27 cellular contexts compared by ENCODE assay signal in the genomic region with DNA sequence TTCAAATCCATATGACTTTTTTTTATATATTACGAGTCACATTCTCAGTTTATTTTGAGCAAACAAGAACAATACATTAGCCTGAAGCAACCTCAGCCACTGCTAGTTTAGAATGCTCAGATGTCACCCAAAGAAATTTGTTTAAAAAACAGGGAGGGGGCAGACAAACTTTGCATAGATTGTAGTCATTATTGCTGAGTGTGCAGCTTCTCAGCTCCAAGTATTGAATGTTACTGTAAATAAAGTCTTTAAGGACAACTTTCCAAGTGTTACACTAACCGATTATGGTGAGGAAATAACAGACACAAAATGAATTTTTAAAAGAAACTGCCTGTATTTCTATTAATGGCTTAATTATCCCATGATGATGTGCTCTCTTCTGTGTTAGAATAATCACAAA.
"Had no signal": no experiment of that assay in that cellular context is flagged by ENCODE, and none has a peak within 500 bp of the region (broad histone marks: within the 10 kb centered on the region; RNA-seq: fewer than 3 reads in every experiment).

No MANE protein-coding gene starts in this region.

- DNase-seq: Kasumi-1, MV-4-11, NCI-H1092, NCI-H1105 treated with DMSO at 0.1 percent for 48 hours, NCI-H1417 treated with DMSO at 0.1 percent for 48 hours, NCI-H146, NCI-H1694 treated with DMSO at 0.1 percent for 48 hours, NCI-H1930, NCI-H2081, NCI-H2171, NCI-H226, NCI-H446, NCI-H510A, NCI-H524 treated with DMSO at 0.1 percent for 48 hours, NCI-H69, NCI-H774, PC-9, Peyer's patch, SHP77 treated with DMSO at 0.1 percent for 48 hours, SW 1271, T-cell had no signal

- H3K4me2 ChIP-seq: KMS-11, PC-9 had no signal

- H3K4me1 ChIP-seq: SJSA1 had no signal

- ATAC-seq: Right ventricle myocardium inferior, T-cell had no signal

- H3K36me3 ChIP-seq: Peyer's patch, SJSA1 had no signal

- H3K27me3 ChIP-seq: Peyer's patch, SJSA1 had no signal

- H3K9me3 ChIP-seq: Peyer's patch, SJSA1 had no signal

- H2AFZ ChIP-seq: PC-9 had no signal

- H3K4me3 ChIP-seq: PC-9, Peyer's patch, SJSA1, SK-N-MC had no signal

- FAIRE-seq: HTR-8/SVneo had no signal

- H3K9ac ChIP-seq: KMS-11 had no signal

- H3K27ac ChIP-seq: HL-60, KMS-11, PC-9, Peyer's patch, SJSA1, SK-N-MC had no signal
